In genomic region chr6:134519456-134519855, GRCh38 we compare ENCODE assay signal across 1 cellular context.
TF ChIP-seq lines count a peak whose summit lies in the region.

No MANE protein-coding gene starts in this region.

TF ChIP-seq in HepG2, 621 proteins besides CTCF, POLR2A, EP300 and RAD21 (continued from another document):
- TF ChIP-seq, protein P1, sequence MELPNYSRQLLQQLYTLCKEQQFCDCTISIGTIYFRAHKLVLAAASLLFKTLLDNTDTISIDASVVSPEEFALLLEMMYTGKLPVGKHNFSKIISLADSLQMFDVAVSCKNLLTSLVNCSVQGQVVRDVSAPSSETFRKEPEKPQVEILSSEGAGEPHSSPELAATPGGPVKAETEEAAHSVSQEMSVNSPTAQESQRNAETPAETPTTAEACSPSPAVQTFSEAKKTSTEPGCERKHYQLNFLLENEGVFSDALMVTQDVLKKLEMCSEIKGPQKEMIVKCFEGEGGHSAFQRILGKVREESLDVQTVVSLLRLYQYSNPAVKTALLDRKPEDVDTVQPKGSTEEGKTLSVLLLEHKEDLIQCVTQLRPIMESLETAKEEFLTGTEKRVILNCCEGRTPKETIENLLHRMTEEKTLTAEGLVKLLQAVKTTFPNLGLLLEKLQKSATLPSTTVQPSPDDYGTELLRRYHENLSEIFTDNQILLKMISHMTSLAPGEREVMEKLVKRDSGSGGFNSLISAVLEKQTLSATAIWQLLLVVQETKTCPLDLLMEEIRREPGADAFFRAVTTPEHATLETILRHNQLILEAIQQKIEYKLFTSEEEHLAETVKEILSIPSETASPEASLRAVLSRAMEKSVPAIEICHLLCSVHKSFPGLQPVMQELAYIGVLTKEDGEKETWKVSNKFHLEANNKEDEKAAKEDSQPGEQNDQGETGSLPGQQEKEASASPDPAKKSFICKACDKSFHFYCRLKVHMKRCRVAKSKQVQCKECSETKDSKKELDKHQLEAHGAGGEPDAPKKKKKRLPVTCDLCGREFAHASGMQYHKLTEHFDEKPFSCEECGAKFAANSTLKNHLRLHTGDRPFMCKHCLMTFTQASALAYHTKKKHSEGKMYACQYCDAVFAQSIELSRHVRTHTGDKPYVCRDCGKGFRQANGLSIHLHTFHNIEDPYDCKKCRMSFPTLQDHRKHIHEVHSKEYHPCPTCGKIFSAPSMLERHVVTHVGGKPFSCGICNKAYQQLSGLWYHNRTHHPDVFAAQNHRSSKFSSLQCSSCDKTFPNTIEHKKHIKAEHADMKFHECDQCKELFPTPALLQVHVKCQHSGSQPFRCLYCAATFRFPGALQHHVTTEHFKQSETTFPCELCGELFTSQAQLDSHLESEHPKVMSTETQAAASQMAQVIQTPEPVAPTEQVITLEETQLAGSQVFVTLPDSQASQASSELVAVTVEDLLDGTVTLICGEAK (IDR thresholded peaks at IDR 0.05): no peak
- TF ChIP-seq, protein P1 (CRISPR knock-in tag; IDR thresholded peaks at IDR 0.05): no peak
- no peak for TF ChIP-seq MIER3 (CRISPR knock-in tag; IDR thresholded peaks at IDR 0.05; ENCODE audit: borderline replicate concordance)
- TF ChIP-seq FLYWCH1 (CRISPR knock-in tag; IDR thresholded peaks at IDR 0.05): no peak
- TF ChIP-seq MIXL1 (CRISPR knock-in tag; IDR thresholded peaks at IDR 0.05): no peak
TF ChIP-seq in HepG2: peak in this region for 0.
